In the genomic region with DNA sequence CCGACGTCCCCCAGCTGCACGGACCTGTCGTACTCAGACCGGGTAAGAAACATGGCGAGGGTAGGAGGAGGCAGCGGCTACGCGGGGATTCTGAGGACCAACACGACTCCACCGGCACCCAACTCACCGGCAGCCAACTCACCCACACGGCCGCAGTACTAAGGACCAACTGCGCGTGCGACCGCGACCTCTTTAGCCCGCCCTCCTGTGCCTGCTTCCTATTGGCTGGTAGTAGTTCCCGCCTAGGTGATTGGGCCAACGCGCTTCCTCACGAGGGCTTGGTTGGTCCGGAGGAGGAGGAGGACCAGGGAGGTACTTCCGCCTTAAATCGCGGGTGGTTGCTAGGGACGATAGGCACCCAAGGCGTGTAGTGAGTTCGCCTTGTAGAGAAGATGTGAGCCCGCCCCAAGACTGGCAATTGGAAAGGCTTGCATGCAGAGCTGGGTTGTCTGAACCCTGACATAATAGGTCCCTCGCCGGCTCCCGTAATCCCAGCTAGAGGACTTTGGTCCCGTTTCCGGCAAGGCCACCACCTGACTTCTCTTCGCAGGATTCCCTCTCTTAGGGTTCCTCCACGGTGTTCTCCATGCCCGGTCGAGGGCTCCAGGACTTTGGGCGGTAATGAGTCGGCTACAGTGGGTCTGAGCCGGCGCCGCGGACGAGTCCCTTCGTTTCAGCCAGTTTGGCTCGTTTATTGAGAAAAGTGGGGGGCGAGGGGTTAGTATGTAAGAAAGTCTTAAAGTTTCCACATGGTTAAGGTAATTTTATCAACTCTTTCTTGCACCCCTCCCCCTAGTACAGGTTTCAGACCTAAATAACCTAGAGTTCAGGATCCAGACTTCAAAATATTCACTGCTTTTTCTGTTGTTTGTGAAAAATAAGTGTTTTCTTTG, we compare ENCODE assay signal across 8 cellular contexts. TPM values are rescaled to one million over a fixed set of nuclear protein-coding genes. Genes with fewer than 3 reads are reported as not detected.
DNase-seq lines count a peak whose midpoint lies in the region; ATAC-seq and TF ChIP-seq lines count a peak whose summit lies in the region.

TSS of gene PSMA5 (minus strand) at position 171 of the 893 bp plus-strand sequence. CDS start at position 53, 118 bp downstream.

- DNase-seq in AG10803 (ENCODE audit: low read depth): peak; percentile 100
- peak; percentile 97 for DNase-seq in NCI-H460 (ENCODE audit: extremely low read depth, low read depth)
- peak; percentile 88 for DNase-seq in activated CD4-positive, CD25-positive, alpha-beta regulatory T cell treated with anti-CD3 and anti-CD28 coated beads, Interleukin-2, amount 50 U/mL, for 72 hours
- DNase-seq in cerebellar nuclear complex (lab: John Stamatoyannopoulos, UW): peak; percentile 93 to 95
- peak; percentile 99 for DNase-seq in islet precursor cell
- peak; percentile 90 to 94 (median 90) for DNase-seq in stimulated activated CD4-positive, alpha-beta T cell treated with anti-CD3 and anti-CD28 coated beads, Interleukin-12 subunit alpha, Interleukin-12 subunit beta, amount 100 ng/mL, for 48 hours (ENCODE audit: low read depth in 2 of 3, low spot score in 1 of 3)

- peak within 1 kb of the TSS; percentile 96 for H3K4me3 ChIP-seq in AG10803 (ENCODE audit: low read length)

- no peak for TF ChIP-seq CTCF in AG10803 (conservative IDR thresholded peaks at IDR 0.05; ENCODE audit: low read length)

- ATAC-seq in GM19043 (IDR thresholded peaks at IDR 0.05; ENCODE audit: low read depth, unreplicated experiment) (peak; percentile 98), HG03378 (IDR thresholded peaks at IDR 0.05; ENCODE audit: unreplicated experiment) (peak; percentile 97)

RNA-seq across cellular contexts. Expression of gene PSMA5, which starts in this region (rescaled TPM):
- 85.5 and 98.2 TPM in 2 replicates for total RNA-seq in NCI-H460 (2014; rRNA removed; shearing (Covaris generic))
- 43.4 and 47.9 TPM in 2 replicates for polyA plus RNA-seq in NCI-H460 (2014; cell fraction: nucleus; rRNA removed)

Comparison
In these comparisons a context has a peak if more than half of its experiments do, and no peak if none do; other contexts are left out.
1. Peak in every context shown above with its lines: DNase-seq, ATAC-seq and H3K4me3 ChIP-seq.